In the genomic region with DNA sequence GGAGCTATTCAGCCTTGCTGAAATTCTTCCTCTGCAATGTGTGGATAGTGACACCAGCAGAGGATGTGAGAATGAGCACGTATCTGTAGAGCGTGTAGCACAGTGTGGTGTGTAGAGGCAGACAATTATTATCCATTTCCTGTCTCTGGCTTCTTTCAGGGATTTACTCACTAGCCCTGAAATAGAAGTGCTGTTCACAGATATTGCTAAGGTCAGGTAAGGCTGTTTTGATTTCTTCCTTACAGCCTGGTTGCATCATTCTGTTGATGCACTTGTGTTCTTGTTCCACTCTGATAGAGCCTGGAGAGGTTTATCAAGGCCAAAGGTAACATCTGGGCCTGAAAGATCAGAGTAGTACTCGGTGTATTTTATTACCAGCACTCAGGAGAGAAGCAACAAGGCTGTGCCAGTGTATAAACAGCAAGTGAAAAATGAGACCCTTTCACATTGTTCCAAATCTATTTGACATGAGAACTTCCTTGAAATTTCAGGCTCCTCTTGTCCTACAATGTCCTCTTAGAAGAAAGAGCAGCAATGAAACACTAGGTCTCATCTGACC, we compare ENCODE assay signal across 12 cellular contexts.
DNase-seq lines count a peak whose midpoint lies in the region; ATAC-seq and TF ChIP-seq lines count a peak whose summit lies in the region.
"Had no signal": no experiment of that assay in that cellular context is flagged by ENCODE, and none has a peak within 500 bp of the region (broad histone marks: within the 10 kb centered on the region; RNA-seq: fewer than 3 reads in every experiment).

No MANE protein-coding gene starts in this region.

- H3K79me2 ChIP-seq in parathyroid adenoma: peaks cover 9% of the 10 kb centered on the region

- no peaks in the 10 kb centered on the region for H3K36me3 ChIP-seq in parathyroid adenoma (ENCODE audit: control insufficient read depth, insufficient read depth, low read length)
- H3K36me3 ChIP-seq: gastroesophageal sphincter, neural progenitor cell had no signal

- H3K27me3 ChIP-seq in parathyroid adenoma (ENCODE audit: control insufficient read depth, insufficient read depth, low read length): no peaks in the 10 kb centered on the region
- H3K27me3 ChIP-seq: gastroesophageal sphincter, neural progenitor cell had no signal

- H3K27ac ChIP-seq in parathyroid adenoma: peak overlapping the region; percentile 83
- H3K27ac ChIP-seq: gastroesophageal sphincter, neural progenitor cell had no signal

- DNase-seq in NCI-H128 (lab: John Stamatoyannopoulos, UW; ENCODE audit: unreplicated experiment) (peak; percentile 38), astrocyte of the spinal cord (ENCODE audit: low read depth, low spot score) (peak; percentile 17), NCI-H748 treated with DMSO at 0.1 percent for 48 hours (lab: John Stamatoyannopoulos, UW) (no peak), COR-L47 (lab: John Stamatoyannopoulos, UW) (no peak)
- DNase-seq in effector CD4-positive, alpha-beta T cell: no peak
- DNase-seq: activated naive CD8-positive, alpha-beta T cell treated with anti-CD3 and anti-CD28 coated beads, Interleukin-2, amount 10 ng/mL, durations not matched to agents 7 days and 5 days; T-helper 9 cell had no signal

- H3K4me3 ChIP-seq in astrocyte of the spinal cord (ENCODE audit: low read depth, low read length): no peak overlapping the region
- peak overlapping the region; percentile 24 for H3K4me3 ChIP-seq in parathyroid adenoma (ENCODE audit: low read depth, low read length)
- H3K4me3 ChIP-seq: gastroesophageal sphincter, GM23338, neural progenitor cell had no signal

- H3K4me1 ChIP-seq in parathyroid adenoma: peaks cover 12% of the 10 kb centered on the region
- H3K4me1 ChIP-seq: gastroesophageal sphincter, neural progenitor cell had no signal

- H3K9ac ChIP-seq in parathyroid adenoma: no peak overlapping the region
- H3K9ac ChIP-seq: neural progenitor cell had no signal

- ATAC-seq in GM18520 (IDR thresholded peaks at IDR 0.05; ENCODE audit: unreplicated experiment): peak; percentile 52
- ATAC-seq: gastroesophageal sphincter, GM23338 had no signal

- H3K4me2 ChIP-seq in parathyroid adenoma (ENCODE audit: low read length): peak overlapping the region; percentile 47
- H3K4me2 ChIP-seq: GM23338, neural progenitor cell had no signal

- TF ChIP-seq CTCF in astrocyte of the spinal cord (IDR thresholded peaks at IDR 0.05; ENCODE audit: low read depth, low read length) (no peak), parathyroid adenoma (IDR thresholded peaks at IDR 0.05) (no peak)

- no peaks in the 10 kb centered on the region for H3K9me3 ChIP-seq in parathyroid adenoma (ENCODE audit: control insufficient read depth, low read length)
- H3K9me3 ChIP-seq: gastroesophageal sphincter had no signal

- in situ Hi-C loops in astrocyte of the spinal cord (cut with HindIII; ENCODE audit: low sequenced_read_pairs): no loop called here

- no peak overlapping the region for H2AFZ ChIP-seq in parathyroid adenoma
- H2AFZ ChIP-seq: GM23338, neural progenitor cell had no signal

Comparison
In these comparisons a context has a peak if more than half of its experiments do, and no peak if none do; other contexts are left out.
1. DNase-seq: peak in NCI-H128 (single experiment) and astrocyte of the spinal cord (single experiment); none in effector CD4-positive, alpha-beta T cell (single experiment), NCI-H748 treated with DMSO at 0.1 percent for 48 hours (single experiment) and COR-L47 (single experiment).